ENCODE assay signal across 12 cellular contexts in genomic region chr5:151449288-151449687, GRCh38. TPM values are rescaled to one million over a fixed set of nuclear protein-coding genes. Genes with fewer than 3 reads are reported as not detected.
DNase-seq lines count a peak whose midpoint lies in the region; ATAC-seq and TF ChIP-seq lines count a peak whose summit lies in the region.
"Had no signal": no experiment of that assay in that cellular context is flagged by ENCODE, and none has a peak within 500 bp of the region (broad histone marks: within the 10 kb centered on the region; RNA-seq: fewer than 3 reads in every experiment).

No MANE protein-coding gene starts in this region.

- POLR2A ChIA-PET in HEK293 (lab: Yijun Ruan, JAX), result no interaction called here
- POLR2A ChIA-PET in activated naive CD8-positive, alpha-beta T cell treated with anti-CD3 and anti-CD28 coated beads, Interleukin-2, amount 10 ng/mL, durations not matched to agents 7 days and 5 days (lab: Charles Lee), result no interaction called here

- peaks cover 18% of the 10 kb centered on the region for H3K27me3 Mint-ChIP-seq in activated naive CD8-positive, alpha-beta T cell treated with anti-CD3 and anti-CD28 coated beads, Interleukin-2, amount 10 ng/mL, durations not matched to agents 7 days and 5 days
- peaks cover 7 to 12% (median 10%) of the 10 kb centered on the region in 3 donors for H3K27me3 Mint-ChIP-seq in naive B cell

- H3K4me1 ChIP-seq in HEK293 (ENCODE audit: control insufficient read depth, insufficient read depth, low read length), result peaks cover 10% of the 10 kb centered on the region

- no peak overlapping the region for H3K27ac ChIP-seq in HEK293 (ENCODE audit: extremely low read depth, low read depth, low read length)
- H3K27ac ChIP-seq: heart left ventricle had no signal

- H3K9me3 ChIP-seq in HEK293 (ENCODE audit: control insufficient read depth, insufficient read depth, low read depth, low read length), result no peaks in the 10 kb centered on the region
- H3K9me3 ChIP-seq: heart left ventricle had no signal

- peak overlapping the region; percentile 97 for H3K4me3 ChIP-seq in AG10803 (ENCODE audit: low read length)
- H3K4me3 ChIP-seq in HEK293 (ENCODE audit: low read depth, low read length), result no peak overlapping the region

- no peaks in the 10 kb centered on the region for H3K36me3 Mint-ChIP-seq in activated naive CD8-positive, alpha-beta T cell treated with anti-CD3 and anti-CD28 coated beads, Interleukin-2, amount 10 ng/mL, durations not matched to agents 7 days and 5 days
- H3K36me3 Mint-ChIP-seq in naive B cell, result no peaks in the 10 kb centered on the region

- H3K4me3 Mint-ChIP-seq in activated naive CD8-positive, alpha-beta T cell treated with anti-CD3 and anti-CD28 coated beads, Interleukin-2, amount 10 ng/mL, durations not matched to agents 7 days and 5 days, result peak overlapping the region; percentile 84
- peak overlapping the region; percentile 8 to 99 (median 91) for H3K4me3 Mint-ChIP-seq in naive B cell

- no peak for ATAC-seq in activated naive CD8-positive, alpha-beta T cell treated with anti-CD3 and anti-CD28 coated beads, Interleukin-2, amount 10 ng/mL, durations not matched to agents 7 days and 5 days (ENCODE audit: low read depth)
- ATAC-seq in naive B cell (ENCODE audit: low read depth in 2 of 2), result no peak
- no peak for ATAC-seq in activated CD4-positive, CD25-positive, alpha-beta regulatory T cell treated with anti-CD3 and anti-CD28 coated beads, Interleukin-2, amount 50 U/mL, for 24 hours
- ATAC-seq in HG03354 (IDR thresholded peaks at IDR 0.05; ENCODE audit: poor library complexity, severe bottlenecking, unreplicated experiment), result no peak
- ATAC-seq: heart left ventricle had no signal

- TF ChIP-seq CTCF in AG10803 (conservative IDR thresholded peaks at IDR 0.05; ENCODE audit: low read length) (no peak), HEK293 (tag by site-specific recombination; IDR thresholded peaks at IDR 0.05) (no peak)

- CTCF ChIA-PET in HEK293 (lab: Yijun Ruan, JAX), result interaction anchor here (1.1 to 6.1 kb wide), 5 partner anchors 11 to 291 kb away, joined by 4 to 66 read pairs (median 5); no protein-coding TSS in a partner anchor

- peaks cover 13% of the 10 kb centered on the region for H3K4me1 Mint-ChIP-seq in activated naive CD8-positive, alpha-beta T cell treated with anti-CD3 and anti-CD28 coated beads, Interleukin-2, amount 10 ng/mL, durations not matched to agents 7 days and 5 days
- H3K4me1 Mint-ChIP-seq in naive B cell, result peaks cover 22 to 38% (median 33%) of the 10 kb centered on the region in 3 donors

- H3K9me3 Mint-ChIP-seq in activated naive CD8-positive, alpha-beta T cell treated with anti-CD3 and anti-CD28 coated beads, Interleukin-2, amount 10 ng/mL, durations not matched to agents 7 days and 5 days, result no peaks in the 10 kb centered on the region
- no peaks in the 10 kb centered on the region for H3K9me3 Mint-ChIP-seq in naive B cell

- H3K27ac Mint-ChIP-seq in activated naive CD8-positive, alpha-beta T cell treated with anti-CD3 and anti-CD28 coated beads, Interleukin-2, amount 10 ng/mL, durations not matched to agents 7 days and 5 days, result no peak overlapping the region
- no peak overlapping the region for H3K27ac Mint-ChIP-seq in naive B cell

- no peaks in the 10 kb centered on the region for H3K36me3 ChIP-seq in HEK293 (ENCODE audit: control insufficient read depth in 2 of 2, insufficient read depth in 1 of 2, low read length in 2 of 2)
- H3K36me3 ChIP-seq: heart left ventricle had no signal

- DNase-seq in AG10803 (ENCODE audit: low read depth), result no peak
- DNase-seq in activated naive CD8-positive, alpha-beta T cell treated with anti-CD3 and anti-CD28 coated beads, Interleukin-2, amount 10 ng/mL, durations not matched to agents 7 days and 5 days, result no peak
- no peak for DNase-seq in naive B cell
- DNase-seq in GM03348 (ENCODE audit: low spot score), result no peak
- no peak for DNase-seq in DMS53 (lab: John Stamatoyannopoulos, UW)
- DNase-seq: Calu3, heart left ventricle, NCI-H446 treated with DMSO at 0.1 percent for 48 hours, SHP77 treated with DMSO at 0.1 percent for 48 hours had no signal

TF ChIP-seq in HEK293, 187 proteins besides CTCF, POLR2A, EP300 and RAD21:
- no peak for TF ChIP-seq ZNF561 (tag by site-specific recombination; IDR thresholded peaks at IDR 0.05; ENCODE audit: borderline replicate concordance)
- TF ChIP-seq ZBTB10 (tag by site-specific recombination; IDR thresholded peaks at IDR 0.05), result no peak
- peak; percentile 27; the same call in 1 of the 2 replicates for TF ChIP-seq ZBTB17 (tag by site-specific recombination; IDR thresholded peaks at IDR 0.05)
- no peak for TF ChIP-seq ZNF280C (tag by site-specific recombination; IDR thresholded peaks at IDR 0.05)
- TF ChIP-seq ZNF416 (tag by site-specific recombination; IDR thresholded peaks at IDR 0.05), result no peak
- no peak for TF ChIP-seq ZNF184 (tag by site-specific recombination; IDR thresholded peaks at IDR 0.05)

RNA-seq across cellular contexts. Expression of gene SLC36A1, which starts 1.9 kb away (rescaled TPM):
- total RNA-seq in activated naive CD8-positive, alpha-beta T cell treated with anti-CD3 and anti-CD28 coated beads, Interleukin-2, amount 10 ng/mL, durations not matched to agents 7 days and 5 days, result 1 to 10 TPM; 5.8 to 6.0 TPM
- 1 to 10 TPM in 4 of 6 donors, under 1 TPM in 1, not detected in 1; 0.91 to 1.9 (median 1.4) TPM for polyA plus RNA-seq in naive B cell (ENCODE audit: low read depth in 6 of 6)
